In genomic region chr1:235047331-235047871, GRCh38 we compare ENCODE assay signal across 1 cellular context.
TF ChIP-seq lines count a peak whose summit lies in the region.

No MANE protein-coding gene starts in this region.

TF ChIP-seq in GM23338, 12 proteins besides CTCF, POLR2A, EP300 and RAD21 (continued from another document):
- TF ChIP-seq, protein P1, sequence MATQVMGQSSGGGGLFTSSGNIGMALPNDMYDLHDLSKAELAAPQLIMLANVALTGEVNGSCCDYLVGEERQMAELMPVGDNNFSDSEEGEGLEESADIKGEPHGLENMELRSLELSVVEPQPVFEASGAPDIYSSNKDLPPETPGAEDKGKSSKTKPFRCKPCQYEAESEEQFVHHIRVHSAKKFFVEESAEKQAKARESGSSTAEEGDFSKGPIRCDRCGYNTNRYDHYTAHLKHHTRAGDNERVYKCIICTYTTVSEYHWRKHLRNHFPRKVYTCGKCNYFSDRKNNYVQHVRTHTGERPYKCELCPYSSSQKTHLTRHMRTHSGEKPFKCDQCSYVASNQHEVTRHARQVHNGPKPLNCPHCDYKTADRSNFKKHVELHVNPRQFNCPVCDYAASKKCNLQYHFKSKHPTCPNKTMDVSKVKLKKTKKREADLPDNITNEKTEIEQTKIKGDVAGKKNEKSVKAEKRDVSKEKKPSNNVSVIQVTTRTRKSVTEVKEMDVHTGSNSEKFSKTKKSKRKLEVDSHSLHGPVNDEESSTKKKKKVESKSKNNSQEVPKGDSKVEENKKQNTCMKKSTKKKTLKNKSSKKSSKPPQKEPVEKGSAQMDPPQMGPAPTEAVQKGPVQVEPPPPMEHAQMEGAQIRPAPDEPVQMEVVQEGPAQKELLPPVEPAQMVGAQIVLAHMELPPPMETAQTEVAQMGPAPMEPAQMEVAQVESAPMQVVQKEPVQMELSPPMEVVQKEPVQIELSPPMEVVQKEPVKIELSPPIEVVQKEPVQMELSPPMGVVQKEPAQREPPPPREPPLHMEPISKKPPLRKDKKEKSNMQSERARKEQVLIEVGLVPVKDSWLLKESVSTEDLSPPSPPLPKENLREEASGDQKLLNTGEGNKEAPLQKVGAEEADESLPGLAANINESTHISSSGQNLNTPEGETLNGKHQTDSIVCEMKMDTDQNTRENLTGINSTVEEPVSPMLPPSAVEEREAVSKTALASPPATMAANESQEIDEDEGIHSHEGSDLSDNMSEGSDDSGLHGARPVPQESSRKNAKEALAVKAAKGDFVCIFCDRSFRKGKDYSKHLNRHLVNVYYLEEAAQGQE (IDR thresholded peaks at IDR 0.05; ENCODE audit: unreplicated experiment), result no peak
- TF ChIP-seq ETS1 (IDR thresholded peaks at IDR 0.05) (no peak), ZNF331 (CRISPR knock-in tag; IDR thresholded peaks at IDR 0.05; ENCODE audit: low read depth) (no peak), EZH2 (IDR thresholded peaks at IDR 0.05; ENCODE audit: low read depth, unreplicated experiment) (no peak), POLR2AphosphoS5 (IDR thresholded peaks at IDR 0.05; ENCODE audit: low read depth) (no peak), STAT1 (IDR thresholded peaks at IDR 0.05; ENCODE audit: unreplicated experiment) (no peak), EZH2phosphoT487 (IDR thresholded peaks at IDR 0.05; ENCODE audit: unreplicated experiment) (no peak), JUNB (IDR thresholded peaks at IDR 0.05; ENCODE audit: unreplicated experiment) (no peak), NANOG (IDR thresholded peaks at IDR 0.05; ENCODE audit: borderline replicate concordance) (no peak)
